In the genomic region with DNA sequence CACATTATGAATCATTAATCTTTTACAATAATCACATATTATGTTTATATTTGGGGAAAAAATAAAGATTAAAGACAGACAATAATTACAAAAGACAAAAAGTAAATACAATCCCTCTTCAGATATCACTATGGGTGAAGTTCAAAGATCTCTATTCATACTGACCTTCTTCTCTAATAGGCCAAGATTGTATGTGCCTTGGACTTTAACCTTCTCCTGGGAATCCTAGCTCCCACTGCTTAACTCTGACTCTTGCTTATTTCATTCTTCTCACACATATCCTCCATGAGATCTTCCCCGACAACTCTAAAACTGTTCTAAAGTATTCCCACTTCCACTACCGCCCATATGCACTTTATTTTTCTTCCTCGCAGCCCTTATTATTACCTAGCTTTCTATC, we compare ENCODE assay signal across 33 cellular contexts.
"Had no signal": no experiment of that assay in that cellular context is flagged by ENCODE, and none has a peak within 500 bp of the region (broad histone marks: within the 10 kb centered on the region; RNA-seq: fewer than 3 reads in every experiment).

No MANE protein-coding gene starts in this region.

- H3K27ac ChIP-seq: ascending aorta, cardiac muscle cell, RWPE1, SJCRH30, WERI-Rb-1 had no signal

- ATAC-seq: activated CD8-positive, alpha-beta memory T cell treated with anti-CD3 and anti-CD28 coated beads, Interleukin-2, amount 10 ng/mL, durations not matched to agents 7 days and 5 days had no signal

- H3K4me3 ChIP-seq: ascending aorta, cardiac muscle cell, MG63, PC-9, SJCRH30, SK-N-MC had no signal

- H3K27ac Mint-ChIP-seq: activated CD4-positive, alpha-beta memory T cell treated with anti-CD3 and anti-CD28 coated beads, Interleukin-2, amount 10 ng/mL, durations not matched to agents 7 days and 5 days; activated CD8-positive, alpha-beta memory T cell treated with anti-CD3 and anti-CD28 coated beads, Interleukin-2, amount 10 ng/mL, durations not matched to agents 7 days and 5 days; activated naive CD4-positive, alpha-beta T cell treated with anti-CD3 and anti-CD28 coated beads, Interleukin-2, amount 10 ng/mL, durations not matched to agents 7 days and 5 days; activated naive CD8-positive, alpha-beta T cell treated with anti-CD3 and anti-CD28 coated beads, Interleukin-2, amount 10 ng/mL, durations not matched to agents 7 days and 5 days had no signal

- H3K27me3 Mint-ChIP-seq: activated CD4-positive, alpha-beta memory T cell treated with anti-CD3 and anti-CD28 coated beads, Interleukin-2, amount 10 ng/mL, durations not matched to agents 7 days and 5 days; activated CD8-positive, alpha-beta memory T cell treated with anti-CD3 and anti-CD28 coated beads, Interleukin-2, amount 10 ng/mL, durations not matched to agents 7 days and 5 days; activated naive CD4-positive, alpha-beta T cell treated with anti-CD3 and anti-CD28 coated beads, Interleukin-2, amount 10 ng/mL, durations not matched to agents 7 days and 5 days; activated naive CD8-positive, alpha-beta T cell treated with anti-CD3 and anti-CD28 coated beads, Interleukin-2, amount 10 ng/mL, durations not matched to agents 7 days and 5 days; central memory CD8-positive, alpha-beta T cell had no signal

- DNase-seq: activated CD4-positive, alpha-beta memory T cell treated with anti-CD3 and anti-CD28 coated beads, Interleukin-2, amount 10 ng/mL, durations not matched to agents 7 days and 5 days; activated CD4-positive, alpha-beta T cell treated with anti-CD3 and anti-CD28 coated beads for 1 hour; activated CD4-positive, alpha-beta T cell treated with anti-CD3 and anti-CD28 coated beads for 48 hours; activated CD4-positive, CD25-positive, alpha-beta regulatory T cell; activated CD8-positive, alpha-beta memory T cell treated with anti-CD3 and anti-CD28 coated beads for 24 hours; activated CD8-positive, alpha-beta memory T cell treated with anti-CD3 and anti-CD28 coated beads, Interleukin-2, amount 10 ng/mL, durations not matched to agents 7 days and 5 days; activated CD8-positive, alpha-beta memory T cell treated with anti-CD3 and anti-CD28 coated beads, Interleukin-2, amount 50 U/mL, for 48 hours; activated effector memory CD4-positive, alpha-beta T cell treated with Interleukin-2 at 50 U/mL for 16 hours; activated naive CD4-positive, alpha-beta T cell treated with anti-CD3 and anti-CD28 coated beads, Interleukin-2, amount 10 ng/mL, durations not matched to agents 7 days and 5 days; activated naive CD8-positive, alpha-beta T cell treated with anti-CD3 and anti-CD28 coated beads, Interleukin-2, amount 10 ng/mL, durations not matched to agents 7 days and 5 days; activated T-cell treated with anti-CD3 and anti-CD28 coated beads, Interleukin-2, amount 50 U/mL, for 48 hours; amygdala; Kasumi-1; MG63; NCI-H1048; NCI-H1105 treated with DMSO at 0.1 percent for 48 hours; NCI-H1436; NCI-H1694; NCI-H1930; NCI-H2081 treated with DMSO at 0.1 percent for 48 hours; NCI-H226; NCI-H446 treated with DMSO at 0.1 percent for 48 hours; NCI-H524; PC-9; Right ventricle myocardium superior; SJCRH30; T1000; WERI-Rb-1 had no signal

- H3K9me3 ChIP-seq: ascending aorta, SJCRH30 had no signal

- H3K9me3 Mint-ChIP-seq: activated CD4-positive, alpha-beta memory T cell treated with anti-CD3 and anti-CD28 coated beads, Interleukin-2, amount 10 ng/mL, durations not matched to agents 7 days and 5 days; activated naive CD4-positive, alpha-beta T cell treated with anti-CD3 and anti-CD28 coated beads, Interleukin-2, amount 10 ng/mL, durations not matched to agents 7 days and 5 days; activated naive CD8-positive, alpha-beta T cell treated with anti-CD3 and anti-CD28 coated beads, Interleukin-2, amount 10 ng/mL, durations not matched to agents 7 days and 5 days; central memory CD8-positive, alpha-beta T cell had no signal

- H3K4me1 Mint-ChIP-seq: activated CD4-positive, alpha-beta memory T cell treated with anti-CD3 and anti-CD28 coated beads, Interleukin-2, amount 10 ng/mL, durations not matched to agents 7 days and 5 days; activated CD8-positive, alpha-beta memory T cell treated with anti-CD3 and anti-CD28 coated beads, Interleukin-2, amount 10 ng/mL, durations not matched to agents 7 days and 5 days; activated naive CD4-positive, alpha-beta T cell treated with anti-CD3 and anti-CD28 coated beads, Interleukin-2, amount 10 ng/mL, durations not matched to agents 7 days and 5 days; activated naive CD8-positive, alpha-beta T cell treated with anti-CD3 and anti-CD28 coated beads, Interleukin-2, amount 10 ng/mL, durations not matched to agents 7 days and 5 days; central memory CD8-positive, alpha-beta T cell had no signal

- H3K4me1 ChIP-seq: SJCRH30 had no signal

- H3K4me3 Mint-ChIP-seq: activated CD4-positive, alpha-beta memory T cell treated with anti-CD3 and anti-CD28 coated beads, Interleukin-2, amount 10 ng/mL, durations not matched to agents 7 days and 5 days; activated CD8-positive, alpha-beta memory T cell treated with anti-CD3 and anti-CD28 coated beads, Interleukin-2, amount 10 ng/mL, durations not matched to agents 7 days and 5 days; activated naive CD4-positive, alpha-beta T cell treated with anti-CD3 and anti-CD28 coated beads, Interleukin-2, amount 10 ng/mL, durations not matched to agents 7 days and 5 days; activated naive CD8-positive, alpha-beta T cell treated with anti-CD3 and anti-CD28 coated beads, Interleukin-2, amount 10 ng/mL, durations not matched to agents 7 days and 5 days; central memory CD8-positive, alpha-beta T cell had no signal

- H3K27me3 ChIP-seq: ascending aorta, cardiac muscle cell, MG63, SJCRH30 had no signal
